21 cellular contexts compared by ENCODE assay signal in the genomic region with DNA sequence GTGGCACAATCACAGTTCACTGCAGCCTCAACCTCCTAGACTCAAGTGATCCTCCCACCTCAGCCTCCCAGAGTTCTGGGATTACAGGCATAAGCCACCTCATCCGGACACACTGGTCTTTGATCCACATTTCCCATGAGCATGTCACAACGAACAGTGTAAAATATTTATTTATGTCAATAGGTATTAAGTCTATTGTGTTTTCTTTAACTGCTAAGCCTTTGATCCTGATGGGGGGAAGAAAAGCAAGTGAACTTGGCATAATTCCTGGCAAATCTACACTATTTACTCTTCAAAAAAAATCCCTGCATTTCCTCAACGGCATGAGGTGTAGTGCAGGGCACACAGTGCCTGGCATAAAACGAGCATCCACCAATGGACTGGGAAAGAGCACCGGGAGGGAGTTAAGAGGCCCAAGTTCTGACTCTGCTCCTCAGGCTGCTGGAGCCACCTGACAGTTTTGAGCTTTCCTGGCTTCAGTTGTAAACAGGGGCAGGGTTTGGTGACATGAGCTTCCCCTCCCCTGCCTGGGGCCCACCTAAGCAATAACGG. TPM values are rescaled to one million over a fixed set of nuclear protein-coding genes. Genes with fewer than 3 reads are reported as not detected.
"Had no signal": no experiment of that assay in that cellular context is flagged by ENCODE, and none has a peak within 500 bp of the region (broad histone marks: within the 10 kb centered on the region; RNA-seq: fewer than 3 reads in every experiment).

No MANE protein-coding gene starts in this region.

- H3K36me3 ChIP-seq: cardiac muscle cell, tibial nerve, uterus had no signal

- H3K27me3 ChIP-seq: tibial nerve, uterus had no signal

- H3K4me3 ChIP-seq: cardiac muscle cell, coronary artery, lung, tibial nerve, uterus had no signal

- H3K27ac ChIP-seq: cardiac muscle cell, coronary artery, tibial nerve, uterus, VCaP had no signal

- H3K9me3 ChIP-seq: tibial nerve, uterus had no signal

- FAIRE-seq: astrocyte, islet of Langerhans had no signal

- ATAC-seq: stimulated activated naive CD8-positive, alpha-beta T cell treated with anti-CD3 and anti-CD28 coated beads, Interleukin-15, Interleukin-2, amounts not matched to agents 100 U/mL and 50 U/mL, for 24 hours had no signal

- H3K4me1 ChIP-seq: tibial nerve, uterus had no signal

- DNase-seq: activated CD4-positive, alpha-beta T cell treated with anti-CD3 and anti-CD28 coated beads, Interleukin-2, amount 50 U/mL, for 1 hour; activated CD4-positive, CD25-positive, alpha-beta regulatory T cell treated with anti-CD3 and anti-CD28 coated beads, Interleukin-2, amount 50 U/mL, for 72 hours; activated CD8-positive, alpha-beta memory T cell treated with anti-CD3 and anti-CD28 coated beads, Interleukin-2, amount 50 U/mL, for 48 hours; activated gamma-delta T cell; activated T-cell treated with anti-CD3 and anti-CD28 coated beads, Interleukin-2, amount 50 U/mL, for 48 hours; erythroblast; left cardiac atrium; midbrain; stimulated activated CD4-positive, alpha-beta T cell treated with anti-CD3 and anti-CD28 coated beads, Interleukin-1b, Interleukin-23, amount 100 ng/mL, for 48 hours; stimulated activated CD8-positive, alpha-beta memory T cell treated with anti-CD3 and anti-CD28 coated beads, Interleukin-4, amount 100 ng/mL, for 48 hours; stimulated activated naive CD8-positive, alpha-beta T cell treated with anti-CD3 and anti-CD28 coated beads, Interleukin-15, Interleukin-2, amounts not matched to agents 100 U/mL and 50 U/mL, for 24 hours; SW 1271; T-helper 2 cell; uterus had no signal

RNA-seq across cellular contexts. Expression of gene CA12, which starts 16.6 kb away (rescaled TPM):
- polyA plus RNA-seq: cardiac muscle cell had no signal
